Comparison of ENCODE assay signal across 15 cellular contexts in the genomic region with DNA sequence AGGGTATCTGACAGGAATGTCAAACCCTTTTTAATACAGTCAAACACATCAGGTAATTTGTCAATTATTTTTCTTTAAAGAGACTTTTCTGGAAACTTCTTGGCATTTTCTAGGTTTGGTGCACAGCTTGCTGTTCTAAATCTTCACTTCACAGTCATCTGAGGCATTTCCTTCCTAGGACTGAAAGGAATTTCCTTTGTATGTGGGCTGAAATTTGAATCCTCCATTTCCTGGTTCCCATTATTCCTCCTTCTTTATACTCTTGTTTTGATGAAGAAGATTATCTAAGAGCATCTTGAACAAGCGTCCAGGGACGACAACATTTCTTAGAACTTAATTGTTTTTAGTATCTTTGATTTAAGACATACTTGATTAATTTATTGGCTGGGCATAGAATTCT. TPM values are rescaled to one million over a fixed set of nuclear protein-coding genes. Genes with fewer than 3 reads are reported as not detected.
DNase-seq lines count a peak whose midpoint lies in the region; ATAC-seq and TF ChIP-seq lines count a peak whose summit lies in the region.
"Had no signal": no experiment of that assay in that cellular context is flagged by ENCODE, and none has a peak within 500 bp of the region (broad histone marks: within the 10 kb centered on the region; RNA-seq: fewer than 3 reads in every experiment).

No MANE protein-coding gene starts in this region.

- no peak overlapping the region for H3K4me3 ChIP-seq in right cardiac atrium (ENCODE audit: low read length)
- H3K4me3 ChIP-seq in choroid plexus epithelial cell (ENCODE audit: low read depth, low read length): no peak overlapping the region
- H3K4me3 ChIP-seq in lower lobe of right lung: no peak overlapping the region
- no peak overlapping the region for H3K4me3 ChIP-seq in naive thymus-derived CD4-positive, alpha-beta T cell (ENCODE audit: low read length)

- H3K27ac Mint-ChIP-seq in naive thymus-derived CD4-positive, alpha-beta T cell: no peak overlapping the region
- H3K27ac Mint-ChIP-seq: activated CD4-positive, alpha-beta memory T cell treated with anti-CD3 and anti-CD28 coated beads for 36 hours had no signal

- TF ChIP-seq CTCF in choroid plexus epithelial cell (conservative IDR thresholded peaks at IDR 0.05; ENCODE audit: low read depth, low read length) (no peak), lower lobe of right lung (IDR thresholded peaks at IDR 0.05) (no peak)

- DNase-seq in left ventricle myocardium superior (no peak), right cardiac atrium (no peak), choroid plexus epithelial cell (ENCODE audit: low read depth) (peak; percentile 80), lower lobe of right lung (no peak), NCI-H1930 (lab: John Stamatoyannopoulos, UW) (no peak)
- DNase-seq in stimulated activated CD8-positive, alpha-beta memory T cell treated with anti-CD3 and anti-CD28 coated beads, Interleukin-4, amount 100 ng/mL, for 48 hours: no peak
- no peak for DNase-seq in naive thymus-derived CD4-positive, alpha-beta T cell
- DNase-seq: activated CD4-positive, alpha-beta memory T cell treated with anti-CD3 and anti-CD28 coated beads for 36 hours; activated naive CD4-positive, alpha-beta T cell; H7; NCI-H1105 treated with DMSO at 0.1 percent for 48 hours; NCI-H510A treated with DMSO at 0.1 percent for 48 hours; occipital lobe had no signal

- no peaks in the 10 kb centered on the region for H3K27me3 Mint-ChIP-seq in naive thymus-derived CD4-positive, alpha-beta T cell
- H3K27me3 Mint-ChIP-seq: activated CD4-positive, alpha-beta memory T cell treated with anti-CD3 and anti-CD28 coated beads for 36 hours had no signal

- peaks cover 0 to 12% (median 0%) of the 10 kb centered on the region in 11 donors for H3K9me3 Mint-ChIP-seq in naive thymus-derived CD4-positive, alpha-beta T cell
- H3K9me3 Mint-ChIP-seq: activated CD4-positive, alpha-beta memory T cell treated with anti-CD3 and anti-CD28 coated beads for 36 hours had no signal

- intact Hi-C loops in left ventricle myocardium superior (cut with micrococcal nuclease) (no loop called here), right cardiac atrium (cut with DNase I) (no loop called here), lower lobe of right lung (cut with DNase I) (no loop called here)
- intact Hi-C loops in naive thymus-derived CD4-positive, alpha-beta T cell (cut with micrococcal nuclease): no loop called here

- 44% methylated on average over 2 of the region's 2 CpGs for WGBS in right cardiac atrium

- no peak overlapping the region for H3K27ac ChIP-seq in right cardiac atrium (ENCODE audit: low read length)
- peak overlapping the region; percentile 8 for H3K27ac ChIP-seq in lower lobe of right lung
- H3K27ac ChIP-seq in naive thymus-derived CD4-positive, alpha-beta T cell (ENCODE audit: low read depth, low read length): no peak overlapping the region

- H3K27me3 ChIP-seq in right cardiac atrium (ENCODE audit: control insufficient read depth, insufficient read depth): no peaks in the 10 kb centered on the region
- H3K27me3 ChIP-seq in lower lobe of right lung (ENCODE audit: low read depth): no peaks in the 10 kb centered on the region
- no peaks in the 10 kb centered on the region for H3K27me3 ChIP-seq in naive thymus-derived CD4-positive, alpha-beta T cell (ENCODE audit: control insufficient read depth in 2 of 2, insufficient read depth in 2 of 2, low read length in 2 of 2)

- CTCF ChIA-PET in naive thymus-derived CD4-positive, alpha-beta T cell (lab: Charles Lee): no interaction called here

- no peaks in the 10 kb centered on the region for H3K36me3 ChIP-seq in lower lobe of right lung
- no peaks in the 10 kb centered on the region for H3K36me3 ChIP-seq in naive thymus-derived CD4-positive, alpha-beta T cell (ENCODE audit: control insufficient read depth in 2 of 3, insufficient read depth in 3 of 3, low read length in 3 of 3)

- POLR2A ChIA-PET in naive thymus-derived CD4-positive, alpha-beta T cell (lab: Charles Lee): no interaction called here

- no peak overlapping the region for H3K4me3 Mint-ChIP-seq in naive thymus-derived CD4-positive, alpha-beta T cell
- H3K4me3 Mint-ChIP-seq: activated CD4-positive, alpha-beta memory T cell treated with anti-CD3 and anti-CD28 coated beads for 36 hours had no signal

- H3K4me1 ChIP-seq in right cardiac atrium (ENCODE audit: control insufficient read depth, insufficient read depth, low read length) (no peaks in the 10 kb centered on the region), lower lobe of right lung (no peaks in the 10 kb centered on the region)
- H3K4me1 ChIP-seq in naive thymus-derived CD4-positive, alpha-beta T cell (ENCODE audit: control insufficient read depth in 2 of 2, insufficient read depth in 2 of 2, low read length in 2 of 2): no peaks in the 10 kb centered on the region

- ATAC-seq in left ventricle myocardium superior (peak; percentile 20), right cardiac atrium (no peak), lower lobe of right lung (no peak), HG03159 (IDR thresholded peaks at IDR 0.05; ENCODE audit: unreplicated experiment) (no peak)
- no peak for ATAC-seq in naive thymus-derived CD4-positive, alpha-beta T cell
- ATAC-seq: Panc1 had no signal

- peaks cover 0 to 47% (median 24%) of the 10 kb centered on the region in 5 donors for H3K36me3 Mint-ChIP-seq in naive thymus-derived CD4-positive, alpha-beta T cell
- H3K36me3 Mint-ChIP-seq: activated CD4-positive, alpha-beta memory T cell treated with anti-CD3 and anti-CD28 coated beads for 36 hours had no signal

- peaks cover 0 to 3% (median 0%) of the 10 kb centered on the region in 7 donors for H3K4me1 Mint-ChIP-seq in naive thymus-derived CD4-positive, alpha-beta T cell

- H3K9me3 ChIP-seq in right cardiac atrium (ENCODE audit: control insufficient read depth, low read length) (no peaks in the 10 kb centered on the region), lower lobe of right lung (no peaks in the 10 kb centered on the region)
- no peaks in the 10 kb centered on the region for H3K9me3 ChIP-seq in naive thymus-derived CD4-positive, alpha-beta T cell (ENCODE audit: control insufficient read depth in 2 of 3, low read length in 3 of 3)

RNA-seq across cellular contexts. Expression of a gene that starts 24.9 kb away (rescaled TPM):
- total RNA-seq in left ventricle myocardium superior: 118 TPM
- total RNA-seq in right cardiac atrium: 100 to 1,000 TPM; 127 to 214 (median 137) TPM
- polyA plus RNA-seq in right cardiac atrium: 93.9 TPM
- total RNA-seq in lower lobe of right lung: 140 TPM
- total RNA-seq in naive thymus-derived CD4-positive, alpha-beta T cell: 1 to 10 TPM in 1 of 5 experiments, under 1 TPM in 4; 0.27 to 2.0 (median 0.39) TPM
- under 1 TPM in 1 of 2 donors, not detected in 1; 0.32 TPM for polyA plus RNA-seq in naive thymus-derived CD4-positive, alpha-beta T cell

Comparison
In these comparisons a context has a peak if more than half of its experiments do, and no peak if none do; other contexts are left out.
1. RNA of a gene that starts 24.9 kb away (total RNA-seq): 127 to 214 TPM in right cardiac atrium, 140 TPM in lower lobe of right lung (single experiment) and 118 TPM in left ventricle myocardium superior (single experiment); 0.27 to 2.0 TPM in naive thymus-derived CD4-positive, alpha-beta T cell; every median in the first group is over 10 times any median in the second.